Comparison of ENCODE assay signal across 2 cellular contexts in the genomic region with DNA sequence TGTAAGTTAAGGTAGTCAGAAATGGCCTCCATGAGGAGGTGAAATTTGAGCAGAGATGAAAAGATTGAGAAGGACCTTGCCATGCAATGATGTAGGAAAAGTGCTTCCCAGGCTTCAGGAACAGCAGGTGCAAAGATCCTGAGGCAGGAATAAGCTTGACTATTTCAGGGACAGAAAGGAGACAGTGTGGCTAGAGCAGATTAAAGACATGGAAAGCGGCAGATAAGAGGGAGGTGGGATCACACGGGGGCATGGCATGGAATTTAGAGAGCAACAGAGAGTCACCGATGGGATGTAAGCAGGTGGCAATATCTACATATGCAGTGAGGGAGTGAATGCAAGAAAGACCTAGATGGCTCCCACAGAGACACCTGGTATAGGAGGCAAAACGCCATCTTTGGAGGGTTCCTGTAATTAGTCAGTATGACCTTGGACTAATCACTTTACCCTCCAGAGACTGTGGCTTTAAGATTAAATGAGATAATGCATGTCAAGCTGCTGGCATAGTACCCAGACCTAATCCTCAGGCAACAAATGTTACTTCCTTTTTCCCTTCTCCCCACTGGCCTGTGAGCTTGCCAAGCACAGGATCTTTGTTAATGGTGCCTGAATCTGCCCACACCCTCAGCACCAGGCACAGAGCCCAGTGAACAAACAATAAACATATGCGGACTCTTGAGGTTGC.
TF ChIP-seq lines count a peak whose summit lies in the region.

No MANE protein-coding gene starts in this region.

TF ChIP-seq in SK-N-SH treated with all-trans-retinoic acid at 6 μM for 48 hours, 23 proteins besides CTCF, POLR2A, EP300 and RAD21 (continued from another document):
- TF ChIP-seq, protein P1, sequence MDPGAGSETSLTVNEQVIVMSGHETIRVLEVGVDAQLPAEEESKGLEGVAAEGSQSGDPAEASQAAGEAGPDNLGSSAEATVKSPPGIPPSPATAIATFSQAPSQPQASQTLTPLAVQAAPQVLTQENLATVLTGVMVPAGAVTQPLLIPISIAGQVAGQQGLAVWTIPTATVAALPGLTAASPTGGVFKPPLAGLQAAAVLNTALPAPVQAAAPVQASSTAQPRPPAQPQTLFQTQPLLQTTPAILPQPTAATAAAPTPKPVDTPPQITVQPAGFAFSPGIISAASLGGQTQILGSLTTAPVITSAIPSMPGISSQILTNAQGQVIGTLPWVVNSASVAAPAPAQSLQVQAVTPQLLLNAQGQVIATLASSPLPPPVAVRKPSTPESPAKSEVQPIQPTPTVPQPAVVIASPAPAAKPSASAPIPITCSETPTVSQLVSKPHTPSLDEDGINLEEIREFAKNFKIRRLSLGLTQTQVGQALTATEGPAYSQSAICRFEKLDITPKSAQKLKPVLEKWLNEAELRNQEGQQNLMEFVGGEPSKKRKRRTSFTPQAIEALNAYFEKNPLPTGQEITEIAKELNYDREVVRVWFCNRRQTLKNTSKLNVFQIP (CRISPR knock-in tag; IDR thresholded peaks at IDR 0.05; ENCODE audit: borderline replicate concordance, low read depth): no peak
- TF ChIP-seq TOX (CRISPR knock-in tag; IDR thresholded peaks at IDR 0.05; ENCODE audit: borderline replicate concordance) (no peak), GLIS3 (CRISPR knock-in tag; IDR thresholded peaks at IDR 0.05) (no peak), PPARA (CRISPR knock-in tag; IDR thresholded peaks at IDR 0.05; ENCODE audit: borderline replicate concordance) (no peak), SNAI2 (CRISPR knock-in tag; IDR thresholded peaks at IDR 0.05) (no peak), ZNF70 (CRISPR knock-in tag; IDR thresholded peaks at IDR 0.05) (no peak)
- TF ChIP-seq, protein P2, sequence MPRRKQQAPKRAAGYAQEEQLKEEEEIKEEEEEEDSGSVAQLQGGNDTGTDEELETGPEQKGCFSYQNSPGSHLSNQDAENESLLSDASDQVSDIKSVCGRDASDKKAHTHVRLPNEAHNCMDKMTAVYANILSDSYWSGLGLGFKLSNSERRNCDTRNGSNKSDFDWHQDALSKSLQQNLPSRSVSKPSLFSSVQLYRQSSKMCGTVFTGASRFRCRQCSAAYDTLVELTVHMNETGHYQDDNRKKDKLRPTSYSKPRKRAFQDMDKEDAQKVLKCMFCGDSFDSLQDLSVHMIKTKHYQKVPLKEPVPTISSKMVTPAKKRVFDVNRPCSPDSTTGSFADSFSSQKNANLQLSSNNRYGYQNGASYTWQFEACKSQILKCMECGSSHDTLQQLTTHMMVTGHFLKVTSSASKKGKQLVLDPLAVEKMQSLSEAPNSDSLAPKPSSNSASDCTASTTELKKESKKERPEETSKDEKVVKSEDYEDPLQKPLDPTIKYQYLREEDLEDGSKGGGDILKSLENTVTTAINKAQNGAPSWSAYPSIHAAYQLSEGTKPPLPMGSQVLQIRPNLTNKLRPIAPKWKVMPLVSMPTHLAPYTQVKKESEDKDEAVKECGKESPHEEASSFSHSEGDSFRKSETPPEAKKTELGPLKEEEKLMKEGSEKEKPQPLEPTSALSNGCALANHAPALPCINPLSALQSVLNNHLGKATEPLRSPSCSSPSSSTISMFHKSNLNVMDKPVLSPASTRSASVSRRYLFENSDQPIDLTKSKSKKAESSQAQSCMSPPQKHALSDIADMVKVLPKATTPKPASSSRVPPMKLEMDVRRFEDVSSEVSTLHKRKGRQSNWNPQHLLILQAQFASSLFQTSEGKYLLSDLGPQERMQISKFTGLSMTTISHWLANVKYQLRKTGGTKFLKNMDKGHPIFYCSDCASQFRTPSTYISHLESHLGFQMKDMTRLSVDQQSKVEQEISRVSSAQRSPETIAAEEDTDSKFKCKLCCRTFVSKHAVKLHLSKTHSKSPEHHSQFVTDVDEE (CRISPR knock-in tag; IDR thresholded peaks at IDR 0.05): no peak

TF ChIP-seq in SK-N-SH, 30 proteins besides CTCF, POLR2A, EP300 and RAD21 (continued from another document):
- TF ChIP-seq MAX (IDR thresholded peaks at IDR 0.05; ENCODE audit: low read depth) (no peak), RXRA (IDR thresholded peaks at IDR 0.05; ENCODE audit: borderline replicate concordance, low read depth) (no peak), SIN3A (IDR thresholded peaks at IDR 0.05; ENCODE audit: borderline replicate concordance, low read depth, low read length) (no peak), TEAD4 (IDR thresholded peaks at IDR 0.05; ENCODE audit: borderline replicate concordance, insufficient read depth) (no peak)
- TF ChIP-seq, protein P3, sequence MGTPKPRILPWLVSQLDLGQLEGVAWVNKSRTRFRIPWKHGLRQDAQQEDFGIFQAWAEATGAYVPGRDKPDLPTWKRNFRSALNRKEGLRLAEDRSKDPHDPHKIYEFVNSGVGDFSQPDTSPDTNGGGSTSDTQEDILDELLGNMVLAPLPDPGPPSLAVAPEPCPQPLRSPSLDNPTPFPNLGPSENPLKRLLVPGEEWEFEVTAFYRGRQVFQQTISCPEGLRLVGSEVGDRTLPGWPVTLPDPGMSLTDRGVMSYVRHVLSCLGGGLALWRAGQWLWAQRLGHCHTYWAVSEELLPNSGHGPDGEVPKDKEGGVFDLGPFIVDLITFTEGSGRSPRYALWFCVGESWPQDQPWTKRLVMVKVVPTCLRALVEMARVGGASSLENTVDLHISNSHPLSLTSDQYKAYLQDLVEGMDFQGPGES (IDR thresholded peaks at IDR 0.05; ENCODE audit: low read depth, low read length): no peak
- TF ChIP-seq, protein P4, sequence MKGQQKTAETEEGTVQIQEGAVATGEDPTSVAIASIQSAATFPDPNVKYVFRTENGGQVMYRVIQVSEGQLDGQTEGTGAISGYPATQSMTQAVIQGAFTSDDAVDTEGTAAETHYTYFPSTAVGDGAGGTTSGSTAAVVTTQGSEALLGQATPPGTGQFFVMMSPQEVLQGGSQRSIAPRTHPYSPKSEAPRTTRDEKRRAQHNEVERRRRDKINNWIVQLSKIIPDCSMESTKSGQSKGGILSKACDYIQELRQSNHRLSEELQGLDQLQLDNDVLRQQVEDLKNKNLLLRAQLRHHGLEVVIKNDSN (IDR thresholded peaks at IDR 0.05; ENCODE audit: borderline replicate concordance, low read depth): no peak
- TF ChIP-seq, protein P5, sequence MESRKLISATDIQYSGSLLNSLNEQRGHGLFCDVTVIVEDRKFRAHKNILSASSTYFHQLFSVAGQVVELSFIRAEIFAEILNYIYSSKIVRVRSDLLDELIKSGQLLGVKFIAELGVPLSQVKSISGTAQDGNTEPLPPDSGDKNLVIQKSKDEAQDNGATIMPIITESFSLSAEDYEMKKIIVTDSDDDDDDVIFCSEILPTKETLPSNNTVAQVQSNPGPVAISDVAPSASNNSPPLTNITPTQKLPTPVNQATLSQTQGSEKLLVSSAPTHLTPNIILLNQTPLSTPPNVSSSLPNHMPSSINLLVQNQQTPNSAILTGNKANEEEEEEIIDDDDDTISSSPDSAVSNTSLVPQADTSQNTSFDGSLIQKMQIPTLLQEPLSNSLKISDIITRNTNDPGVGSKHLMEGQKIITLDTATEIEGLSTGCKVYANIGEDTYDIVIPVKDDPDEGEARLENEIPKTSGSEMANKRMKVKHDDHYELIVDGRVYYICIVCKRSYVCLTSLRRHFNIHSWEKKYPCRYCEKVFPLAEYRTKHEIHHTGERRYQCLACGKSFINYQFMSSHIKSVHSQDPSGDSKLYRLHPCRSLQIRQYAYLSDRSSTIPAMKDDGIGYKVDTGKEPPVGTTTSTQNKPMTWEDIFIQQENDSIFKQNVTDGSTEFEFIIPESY (IDR thresholded peaks at IDR 0.05; ENCODE audit: borderline replicate concordance, low read depth): no peak
